23 cellular contexts compared by ENCODE assay signal in the genomic region with DNA sequence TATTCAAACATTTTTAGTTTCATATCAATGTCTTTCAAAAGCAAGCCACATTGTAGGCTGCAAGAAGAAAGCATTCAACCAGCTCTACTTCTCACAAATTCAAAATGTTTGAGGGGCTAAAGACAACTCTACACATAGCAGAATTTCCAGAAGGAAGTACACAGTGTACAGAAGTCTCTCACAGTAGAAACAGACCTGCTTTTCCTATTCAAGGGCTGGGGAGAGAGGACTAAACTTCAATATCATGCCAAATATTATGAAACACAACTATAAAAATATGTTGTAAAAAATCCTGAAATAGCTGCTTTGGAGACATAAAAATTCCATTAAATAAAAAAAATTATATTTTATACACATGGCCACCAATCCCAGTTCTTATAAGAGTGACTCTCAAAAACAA.
"Had no signal": no experiment of that assay in that cellular context is flagged by ENCODE, and none has a peak within 500 bp of the region (broad histone marks: within the 10 kb centered on the region; RNA-seq: fewer than 3 reads in every experiment).

No MANE protein-coding gene starts in this region.

- H3K27ac Mint-ChIP-seq: activated CD8-positive, alpha-beta memory T cell treated with anti-CD3 and anti-CD28 coated beads, Interleukin-2, amount 10 ng/mL, durations not matched to agents 7 days and 5 days; activated naive CD4-positive, alpha-beta T cell treated with anti-CD3 and anti-CD28 coated beads, Interleukin-2, amount 50 U/mL, for 72 hours; activated naive CD8-positive, alpha-beta T cell treated with anti-CD3 and anti-CD28 coated beads, Interleukin-2, amount 50 U/mL, for 24 hours; activated T-cell treated with anti-CD3 and anti-CD28 coated beads, Interleukin-2, amount 50 U/mL, for 24 hours; activated T-helper 1 cell treated with anti-CD3 and anti-CD28 coated beads, Interleukin-12 subunit alpha, Interleukin-12 subunit beta, Interleukin-2, Interleukin-4 antibody, amounts not matched to agents 30 ng/mL and 10 ng/mL and 1 ng/mL, durations not matched to agents 14 hours and 24 hours and 36 hours; T-helper 1 cell treated with Interleukin-12 subunit alpha and Interleukin-12 subunit beta and Interleukin-4 antibody, amounts not matched to agents 30 μg/mL and 1 μg/mL, for 36 hours; WTC11 had no signal

- DNase-seq: activated CD4-positive, alpha-beta T cell treated with anti-CD3 and anti-CD28 coated beads for 48 hours; activated CD4-positive, alpha-beta T cell treated with anti-CD3 and anti-CD28 coated beads, Interleukin-2, amount 50 U/mL, for 4 hours; activated CD4-positive, CD25-positive, alpha-beta regulatory T cell treated with anti-CD3 and anti-CD28 coated beads, Interleukin-2, amount 50 U/mL, for 72 hours; activated CD8-positive, alpha-beta memory T cell treated with anti-CD3 and anti-CD28 coated beads, Interleukin-2, amount 10 ng/mL, durations not matched to agents 7 days and 5 days; activated effector memory CD4-positive, alpha-beta T cell treated with Interleukin-2 at 50 U/mL for 16 hours; activated naive CD4-positive, alpha-beta T cell; activated naive CD8-positive, alpha-beta T cell treated with anti-CD3 and anti-CD28 coated beads, Interleukin-2, amount 50 U/mL, for 24 hours; activated T-cell treated with anti-CD3 and anti-CD28 coated beads, Interleukin-2, amount 50 U/mL, for 24 hours; amygdala; MG63; MV-4-11; NCI-H1092 treated with DMSO at 0.1 percent for 48 hours; NCI-H1417 treated with DMSO at 0.1 percent for 48 hours; NCI-H1694; NCI-H2029; NCI-H2107; NCI-H510A treated with DMSO at 0.1 percent for 48 hours; NCI-H69; SHP77 treated with DMSO at 0.1 percent for 48 hours had no signal

- H3K36me3 Mint-ChIP-seq: activated CD8-positive, alpha-beta memory T cell treated with anti-CD3 and anti-CD28 coated beads, Interleukin-2, amount 10 ng/mL, durations not matched to agents 7 days and 5 days; activated naive CD4-positive, alpha-beta T cell treated with anti-CD3 and anti-CD28 coated beads, Interleukin-2, amount 50 U/mL, for 72 hours had no signal

- H3K27me3 ChIP-seq: MG63 had no signal

- H3K27me3 Mint-ChIP-seq: activated naive CD8-positive, alpha-beta T cell treated with anti-CD3 and anti-CD28 coated beads, Interleukin-2, amount 50 U/mL, for 24 hours; activated T-cell treated with anti-CD3 and anti-CD28 coated beads, Interleukin-2, amount 50 U/mL, for 24 hours had no signal

- H3K9me3 Mint-ChIP-seq: activated naive CD8-positive, alpha-beta T cell treated with anti-CD3 and anti-CD28 coated beads, Interleukin-2, amount 50 U/mL, for 24 hours; activated T-cell treated with anti-CD3 and anti-CD28 coated beads, Interleukin-2, amount 50 U/mL, for 24 hours had no signal

- ATAC-seq: activated CD8-positive, alpha-beta memory T cell treated with anti-CD3 and anti-CD28 coated beads, Interleukin-2, amount 10 ng/mL, durations not matched to agents 7 days and 5 days; activated naive CD4-positive, alpha-beta T cell treated with anti-CD3 and anti-CD28 coated beads, Interleukin-2, amount 50 U/mL, for 72 hours; activated naive CD8-positive, alpha-beta T cell treated with anti-CD3 and anti-CD28 coated beads, Interleukin-2, amount 50 U/mL, for 24 hours; WTC11 had no signal

- H3K4me1 Mint-ChIP-seq: activated CD8-positive, alpha-beta memory T cell treated with anti-CD3 and anti-CD28 coated beads, Interleukin-2, amount 10 ng/mL, durations not matched to agents 7 days and 5 days; activated naive CD8-positive, alpha-beta T cell treated with anti-CD3 and anti-CD28 coated beads, Interleukin-2, amount 50 U/mL, for 24 hours; WTC11 had no signal

- H3K9me3 ChIP-seq: MG63 had no signal

- H3K4me3 Mint-ChIP-seq: activated CD8-positive, alpha-beta memory T cell treated with anti-CD3 and anti-CD28 coated beads, Interleukin-2, amount 10 ng/mL, durations not matched to agents 7 days and 5 days; activated naive CD8-positive, alpha-beta T cell treated with anti-CD3 and anti-CD28 coated beads, Interleukin-2, amount 50 U/mL, for 24 hours; activated T-cell treated with anti-CD3 and anti-CD28 coated beads, Interleukin-2, amount 50 U/mL, for 24 hours; activated T-helper 1 cell treated with anti-CD3 and anti-CD28 coated beads, Interleukin-12 subunit alpha, Interleukin-12 subunit beta, Interleukin-2, Interleukin-4 antibody, amounts not matched to agents 30 ng/mL and 10 ng/mL and 1 ng/mL, durations not matched to agents 14 hours and 24 hours and 36 hours; T-helper 1 cell treated with Interleukin-12 subunit alpha and Interleukin-12 subunit beta and Interleukin-4 antibody, amounts not matched to agents 30 μg/mL and 1 μg/mL, for 36 hours; WTC11 had no signal

- H3K4me3 ChIP-seq: MG63 had no signal
